In the genomic region with DNA sequence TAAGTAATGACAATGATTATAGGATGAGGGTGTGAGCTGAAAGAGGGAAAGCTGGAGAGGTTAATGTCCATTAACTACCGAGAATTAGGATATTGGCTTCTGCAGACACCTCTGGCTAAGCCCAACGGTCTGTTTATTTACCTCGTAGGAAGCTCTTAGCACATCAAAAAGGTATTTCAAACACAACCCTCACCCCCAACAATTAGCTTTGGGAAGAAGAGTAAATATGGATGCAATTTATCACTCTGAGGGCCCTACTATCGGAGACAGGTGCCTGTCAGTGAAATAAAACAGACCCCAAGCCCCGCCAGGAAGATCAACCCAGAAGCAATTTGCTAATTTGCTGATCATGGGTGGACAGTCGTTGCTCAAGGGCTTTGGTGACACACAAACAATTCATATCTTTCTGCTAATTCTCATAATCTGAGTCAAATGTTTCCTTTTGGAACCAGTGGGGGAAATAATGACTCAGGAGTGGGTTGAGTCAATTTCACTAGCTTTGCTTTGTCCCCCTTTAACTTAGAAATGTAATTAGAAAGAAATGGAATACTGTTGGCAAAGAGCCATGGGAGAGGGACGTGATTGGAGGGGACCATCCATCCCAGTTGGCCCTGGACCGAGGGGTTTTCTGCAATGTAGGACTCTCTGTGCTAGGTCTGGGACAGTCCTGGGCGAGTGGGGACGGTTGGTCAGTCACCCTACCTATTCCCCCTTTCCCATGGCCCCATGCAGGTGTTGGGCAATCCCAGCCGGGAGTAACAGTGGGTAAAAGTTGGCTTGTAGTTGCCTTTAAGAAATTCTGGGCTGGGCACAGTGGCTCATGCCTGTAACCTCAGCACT, we compare ENCODE assay signal across 10 cellular contexts.
A peak's percentile ranks its signal among the peaks of the same experiment; 100 is the strongest.
DNase-seq lines count a peak whose midpoint lies in the region; ATAC-seq, FAIRE-seq and TF ChIP-seq lines count a peak whose summit lies in the region.
"Had no signal": no experiment of that assay in that cellular context is flagged by ENCODE, and none has a peak within 500 bp of the region (broad histone marks: within the 10 kb centered on the region; RNA-seq: fewer than 3 reads in every experiment).

No MANE protein-coding gene starts in this region.

- peak; percentile 14 for DNase-seq in stimulated activated CD4-positive, alpha-beta T cell treated with anti-CD3 and anti-CD28 coated beads, Interleukin-1b, Interleukin-23, amount 100 ng/mL, for 48 hours
- DNase-seq in stimulated activated CD4-positive, alpha-beta T cell treated with anti-CD3 and anti-CD28 coated beads, Interleukin-4, amount 100 ng/mL, for 4 hours, result no peak
- peak; percentile 49 for DNase-seq in NCI-H774 (lab: John Stamatoyannopoulos, UW)
- peak; percentile 89 for DNase-seq in fibroblast of gingiva (ENCODE audit: low read depth)
- no peak for DNase-seq in GM19238 (ENCODE audit: insufficient read length, low spot score)
- no peak for DNase-seq in kidney
- DNase-seq: amygdala; stimulated activated naive B cell treated with anti-CD40 and anti-IgM and Interleukin-4, amounts not matched to agents 10 μg/mL and 1 μg/mL and 100 μg/mL, for 72 hours had no signal

- no peaks in the 10 kb centered on the region for H3K9me3 ChIP-seq in kidney (ENCODE audit: control insufficient read depth in 1 of 2, low read length in 2 of 2)

- intact Hi-C loops in kidney (cut with DNase I), result no loop called here

- H3K4me3 ChIP-seq in kidney (ENCODE audit: low read length in 2 of 2), result no peak overlapping the region

- no peak for FAIRE-seq in kidney (lab: Jason Lieb, UNC)

- ATAC-seq in GM21825 (IDR thresholded peaks at IDR 0.05; ENCODE audit: unreplicated experiment) (no peak), HG03342 (IDR thresholded peaks at IDR 0.05; ENCODE audit: unreplicated experiment) (no peak)

- H3K4me1 ChIP-seq in kidney (ENCODE audit: control insufficient read depth in 1 of 2, insufficient read depth in 1 of 2, low read depth in 1 of 2, low read length in 2 of 2), result no peaks in the 10 kb centered on the region

- TF ChIP-seq CTCF in kidney (IDR thresholded peaks at IDR 0.05; ENCODE audit: borderline replicate concordance, extremely low read depth, insufficient read depth), result no peak

- H3K27ac ChIP-seq in kidney (ENCODE audit: low read depth in 2 of 2, low read length in 2 of 2), result no peak overlapping the region

- no peaks in the 10 kb centered on the region for H3K36me3 ChIP-seq in kidney (ENCODE audit: control insufficient read depth in 1 of 2, insufficient read depth in 2 of 2, low read length in 2 of 2)

- no peak overlapping the region for H3K9ac ChIP-seq in kidney (ENCODE audit: low read length in 2 of 2)

Comparison
In these comparisons a context has a peak if more than half of its experiments do, and no peak if none do; other contexts are left out.
1. DNase-seq: peak in stimulated activated CD4-positive, alpha-beta T cell treated with anti-CD3 and anti-CD28 coated beads, Interleukin-1b, Interleukin-23, amount 100 ng/mL, for 48 hours (single experiment), NCI-H774 (single experiment) and fibroblast of gingiva (single experiment); none in stimulated activated CD4-positive, alpha-beta T cell treated with anti-CD3 and anti-CD28 coated beads, Interleukin-4, amount 100 ng/mL, for 4 hours (0 of 2), GM19238 (single experiment) and kidney (single experiment).